ENCODE assay signal across 12 cellular contexts in the genomic region with DNA sequence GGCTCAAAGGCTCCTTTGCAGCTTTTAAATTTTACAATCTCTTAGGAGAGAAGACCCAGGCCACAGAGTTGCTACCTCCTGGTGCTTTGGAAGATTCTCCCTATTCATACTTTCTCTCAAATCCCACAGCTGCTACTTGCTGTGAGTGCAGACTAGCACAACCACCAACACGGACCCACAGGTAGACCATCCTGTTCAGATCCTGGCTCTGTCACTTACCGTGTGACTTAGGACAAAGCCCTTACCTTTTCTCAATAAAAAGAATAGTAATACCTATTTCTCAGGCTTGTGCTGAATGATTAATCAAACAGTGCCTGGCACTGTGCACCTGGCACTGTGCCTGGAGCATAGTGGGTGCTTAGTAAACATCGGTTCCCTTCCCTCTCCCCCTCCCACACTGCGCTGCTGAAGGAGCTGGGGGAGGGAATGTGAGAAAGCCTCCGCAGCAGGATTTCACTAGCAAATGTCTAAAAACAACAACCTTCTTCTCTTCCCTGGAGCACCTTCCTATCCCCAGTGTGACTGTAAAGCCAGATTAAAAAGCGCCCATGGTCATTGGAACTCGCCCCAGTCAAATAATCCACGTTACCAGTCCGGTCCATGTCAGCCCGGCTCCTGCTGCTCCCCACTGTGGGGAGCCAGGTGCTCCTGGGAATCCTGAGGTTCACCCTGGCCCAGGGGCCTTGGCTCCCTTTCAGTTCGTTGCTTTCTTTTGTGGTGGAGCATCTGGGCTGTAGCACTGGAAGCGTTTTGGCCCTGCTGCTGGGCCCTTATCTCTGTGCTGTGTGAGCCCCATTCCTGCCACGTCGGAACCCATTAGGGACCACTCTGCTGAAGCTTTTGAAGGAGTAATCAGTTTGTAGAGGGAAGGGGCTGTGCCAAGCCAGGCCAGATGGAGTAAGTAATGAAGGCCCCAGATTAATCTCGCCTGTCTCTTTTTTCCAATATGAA.
DNase-seq lines count a peak whose midpoint lies in the region; ATAC-seq, FAIRE-seq and TF ChIP-seq lines count a peak whose summit lies in the region.
"Had no signal": no experiment of that assay in that cellular context is flagged by ENCODE, and none has a peak within 500 bp of the region (broad histone marks: within the 10 kb centered on the region; RNA-seq: fewer than 3 reads in every experiment).

No MANE protein-coding gene starts in this region.

- no peaks in the 10 kb centered on the region for H3K36me3 ChIP-seq in CD8-positive, alpha-beta T cell (ENCODE audit: insufficient read depth, low read length)
- H3K36me3 ChIP-seq in Panc1 (ENCODE audit: control insufficient read depth, insufficient read depth, low read length) (no peaks in the 10 kb centered on the region), esophagus squamous epithelium (no peaks in the 10 kb centered on the region), pancreas (no peaks in the 10 kb centered on the region), prostate gland (no peaks in the 10 kb centered on the region)

- H3K4me1 ChIP-seq in CD8-positive, alpha-beta T cell (ENCODE audit: insufficient read depth, low read length), result no peaks in the 10 kb centered on the region
- 0 out of 2 replicates have a peak, but pooled peaks cover 5% of the 10 kb centered on the region for H3K4me1 ChIP-seq in Panc1 (ENCODE audit: control insufficient read depth, insufficient read depth, low read length)
- peaks cover 12 to 41% (median 33%) of the 10 kb centered on the region in 3 donors for H3K4me1 ChIP-seq in esophagus squamous epithelium
- H3K4me1 ChIP-seq in pancreas, result peaks cover 0 to 15% (median 11%) of the 10 kb centered on the region in 3 donors
- no peaks in the 10 kb centered on the region for H3K4me1 ChIP-seq in prostate gland (replicated peaks)

- H3K27me3 Mint-ChIP-seq in CD8-positive, alpha-beta T cell (ENCODE audit: low read depth), result no peaks in the 10 kb centered on the region
- H3K27me3 Mint-ChIP-seq: activated naive CD8-positive, alpha-beta T cell treated with anti-CD3 and anti-CD28 coated beads, Interleukin-2, amount 50 U/mL, for 24 hours; B cell had no signal

- peak overlapping the region; percentile 11 for H3K27ac Mint-ChIP-seq in CD8-positive, alpha-beta T cell
- H3K27ac Mint-ChIP-seq: activated CD8-positive, alpha-beta T cell treated with anti-CD3 and anti-CD28 coated beads, Interleukin-2, amount 10 ng/mL, durations not matched to agents 7 days and 5 days; activated naive CD8-positive, alpha-beta T cell treated with anti-CD3 and anti-CD28 coated beads, Interleukin-2, amount 50 U/mL, for 24 hours; B cell had no signal

- DNase-seq in CD8-positive, alpha-beta T cell, result no peak
- DNase-seq in Panc1 (ENCODE audit: low read depth, low spot score), result no peak
- no peak for DNase-seq in esophagus squamous epithelium (lab: John Stamatoyannopoulos, UW)
- DNase-seq in pancreas, result peak in 5 of 6 donors; percentile 36 to 64 (median 49)
- no peak for DNase-seq in AML-193 (lab: John Stamatoyannopoulos, UW)
- DNase-seq in prostate gland (ENCODE audit: low spot score), result no peak
- DNase-seq: activated CD8-positive, alpha-beta T cell treated with anti-CD3 and anti-CD28 coated beads, Interleukin-2, amount 10 ng/mL, durations not matched to agents 7 days and 5 days; activated naive CD8-positive, alpha-beta T cell treated with anti-CD3 and anti-CD28 coated beads, Interleukin-2, amount 50 U/mL, for 24 hours had no signal

- intact Hi-C loops in CD8-positive, alpha-beta T cell (cut with DNase I, micrococcal nuclease), result no loop called here
- intact Hi-C loops in Panc1 (cut with micrococcal nuclease; ENCODE audit: unreplicated experiment), result loop anchor here (2.0 kb wide), 1 partner anchor 568 kb away; no protein-coding TSS in a partner anchor
- intact Hi-C loops in esophagus squamous epithelium (cut with DNase I), result no loop called here
- intact Hi-C loops in pancreas (cut with DNase I), result loop anchor here in 1 of 3 donors (10.0 kb wide), 1 partner anchor 570 kb away; no protein-coding TSS in a partner anchor
- intact Hi-C loops in prostate gland (cut with DNase I), result loop anchor here (5.0 kb wide), 3 partner anchors 237 to 567 kb away; no protein-coding TSS in a partner anchor

- no peak overlapping the region for H3K4me3 Mint-ChIP-seq in CD8-positive, alpha-beta T cell
- H3K4me3 Mint-ChIP-seq: activated CD8-positive, alpha-beta T cell treated with anti-CD3 and anti-CD28 coated beads, Interleukin-2, amount 10 ng/mL, durations not matched to agents 7 days and 5 days; activated naive CD8-positive, alpha-beta T cell treated with anti-CD3 and anti-CD28 coated beads, Interleukin-2, amount 50 U/mL, for 24 hours; B cell had no signal

- WGBS in esophagus squamous epithelium, 2 donors, result 30 to 31% methylated on average over 8 to 13 of the region's 15 CpGs
- 34 to 38% methylated on average over 14 to 15 of the region's 15 CpGs for WGBS in pancreas, 2 donors
- 42% methylated on average over 15 of the region's 15 CpGs for WGBS in prostate gland

- CTCF ChIA-PET in CD8-positive, alpha-beta T cell (lab: Charles Lee), result interaction anchor here (0.9 to 1.4 kb wide), 2 partner anchors 17 to 462 kb away, joined by 3 to 5 read pairs; no protein-coding TSS in a partner anchor
- CTCF ChIA-PET in Panc1 (lab: Charles Lee), result interaction anchor here (0.6 to 1.3 kb wide), 12 partner anchors 16 to 571 kb away, joined by 3 to 12 read pairs (median 4); no protein-coding TSS in a partner anchor

- no peaks in the 10 kb centered on the region for H3K4me1 Mint-ChIP-seq in CD8-positive, alpha-beta T cell (ENCODE audit: low read depth)
- H3K4me1 Mint-ChIP-seq: activated naive CD8-positive, alpha-beta T cell treated with anti-CD3 and anti-CD28 coated beads, Interleukin-2, amount 50 U/mL, for 24 hours; B cell had no signal

- H3K9me3 ChIP-seq in CD8-positive, alpha-beta T cell (ENCODE audit: low read length), result no peaks in the 10 kb centered on the region
- H3K9me3 ChIP-seq in Panc1 (ENCODE audit: control insufficient read depth, insufficient read depth, low read depth, low read length) (peaks cover 8% of the 10 kb centered on the region; the same call in 1 of the 2 replicates), esophagus squamous epithelium (peaks cover 0 to 10% (median 0%) of the 10 kb centered on the region in 3 donors), pancreas (no peaks in the 10 kb centered on the region), prostate gland (no peaks in the 10 kb centered on the region)

- no peak for ATAC-seq in CD8-positive, alpha-beta T cell
- peak; percentile 37 for ATAC-seq in Panc1
- ATAC-seq in pancreas, result peak; percentile 20 to 43 (median 30)
- ATAC-seq in HG03571 (IDR thresholded peaks at IDR 0.05; ENCODE audit: unreplicated experiment), result no peak
- ATAC-seq in HG02884 (IDR thresholded peaks at IDR 0.05; ENCODE audit: unreplicated experiment), result no peak
- ATAC-seq: activated CD8-positive, alpha-beta T cell treated with anti-CD3 and anti-CD28 coated beads, Interleukin-2, amount 10 ng/mL, durations not matched to agents 7 days and 5 days; activated naive CD8-positive, alpha-beta T cell treated with anti-CD3 and anti-CD28 coated beads, Interleukin-2, amount 50 U/mL, for 24 hours had no signal

- TF ChIP-seq CTCF in CD8-positive, alpha-beta T cell (IDR thresholded peaks at IDR 0.05), result no peak
- TF ChIP-seq CTCF in Panc1 (IDR thresholded peaks at IDR 0.05), result no peak
- TF ChIP-seq CTCF in esophagus squamous epithelium (IDR thresholded peaks at IDR 0.05), result no peak
- no peak for TF ChIP-seq CTCF in pancreas (IDR thresholded peaks at IDR 0.05)
- no peak for TF ChIP-seq CTCF in prostate gland (IDR thresholded peaks at IDR 0.05)

- no peak overlapping the region for H3K4me3 ChIP-seq in CD8-positive, alpha-beta T cell (ENCODE audit: low read depth, low read length)
- H3K4me3 ChIP-seq in Panc1 (ENCODE audit: low read depth in 2 of 2, low read length in 2 of 2) (no peak overlapping the region), esophagus squamous epithelium (no peak overlapping the region), pancreas (no peak overlapping the region), prostate gland (no peak overlapping the region)
- H3K4me3 ChIP-seq: smooth muscle cell had no signal

- H3K27me3 ChIP-seq in CD8-positive, alpha-beta T cell (ENCODE audit: insufficient read depth, low read length), result no peaks in the 10 kb centered on the region
- no peaks in the 10 kb centered on the region for H3K27me3 ChIP-seq in Panc1 (ENCODE audit: control insufficient read depth, insufficient read depth, low read length)
- H3K27me3 ChIP-seq in esophagus squamous epithelium, result no peaks in the 10 kb centered on the region
- no peaks in the 10 kb centered on the region for H3K27me3 ChIP-seq in pancreas
- H3K27me3 ChIP-seq in prostate gland (replicated peaks; ENCODE audit: insufficient read depth), result no peaks in the 10 kb centered on the region

- no peak for TF ChIP-seq POLR2A in esophagus squamous epithelium (IDR thresholded peaks at IDR 0.05)
- no peak for TF ChIP-seq POLR2A in prostate gland (IDR thresholded peaks at IDR 0.05)

- BruUV-seq in Panc1 (replicated peaks; lab: Mats Ljungman, UMichigan), result no TSS peak

- FAIRE-seq in pancreas (lab: Jason Lieb, UNC), result no peak

- H3K9me3 Mint-ChIP-seq in CD8-positive, alpha-beta T cell, result no peaks in the 10 kb centered on the region

- no peak overlapping the region for H3K27ac ChIP-seq in CD8-positive, alpha-beta T cell (ENCODE audit: low read depth, low read length)
- peak overlapping the region; percentile 64; the same call in 1 of the 2 replicates for H3K27ac ChIP-seq in Panc1 (ENCODE audit: low read length)
- peak overlapping the region; percentile 45 to 76 (median 66) for H3K27ac ChIP-seq in esophagus squamous epithelium
- H3K27ac ChIP-seq in pancreas, result peak overlapping the region; percentile 46 to 71 (median 56)
- H3K27ac ChIP-seq in prostate gland, result peak overlapping the region in 1 of 2 donors; percentile 53

- in situ Hi-C loops in Panc1 (cut with HindIII; ENCODE audit: low pct_unique_long_range_greater_than_20kb, low sequenced_read_pairs), result loop anchor here (25.0 kb wide), 1 partner anchor 562 kb away; no protein-coding TSS in a partner anchor

- H3K36me3 Mint-ChIP-seq in CD8-positive, alpha-beta T cell, result no peaks in the 10 kb centered on the region

- POLR2A ChIA-PET in CD8-positive, alpha-beta T cell (lab: Charles Lee), result no interaction called here
- POLR2A ChIA-PET in Panc1 (lab: Charles Lee), result no interaction called here

Comparison
In these comparisons a context has a peak if more than half of its experiments do, and no peak if none do; other contexts are left out.
1. ATAC-seq: peak in Panc1 (single experiment) and pancreas (4 of 4); none in CD8-positive, alpha-beta T cell (single experiment), HG03571 (single experiment) and HG02884 (single experiment).
2. DNase-seq: peak in pancreas (5 of 6); none in CD8-positive, alpha-beta T cell (0 of 7), Panc1 (single experiment), esophagus squamous epithelium (single experiment), AML-193 (0 of 2) and prostate gland (single experiment).
3. intact Hi-C loops: an anchor here in Panc1 (2.0 kb wide) and prostate gland (5.0 kb wide); none called in CD8-positive, alpha-beta T cell and esophagus squamous epithelium.